In the genomic region with DNA sequence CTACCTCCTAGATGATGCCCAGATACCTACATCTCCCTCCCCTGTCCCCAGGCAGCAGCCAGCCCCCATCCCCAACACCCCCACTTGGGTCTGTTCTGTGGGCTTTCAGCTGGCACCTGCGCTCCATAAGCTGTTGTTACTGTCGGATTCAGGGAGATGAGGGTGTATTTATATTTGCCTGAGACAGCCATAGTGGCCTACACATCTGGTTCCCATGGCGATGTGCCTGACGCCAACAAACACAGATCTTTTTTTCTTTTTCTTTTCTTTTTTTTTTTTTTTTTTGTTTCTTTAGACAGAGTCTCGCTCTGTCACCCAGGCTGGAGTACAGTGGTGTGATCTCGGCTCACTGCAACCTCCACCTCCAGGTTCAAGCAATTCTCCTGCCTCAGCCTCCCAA, we compare ENCODE assay signal across 17 cellular contexts.
DNase-seq lines count a peak whose midpoint lies in the region; ATAC-seq, FAIRE-seq and TF ChIP-seq lines count a peak whose summit lies in the region.
"Had no signal": no experiment of that assay in that cellular context is flagged by ENCODE, and none has a peak within 500 bp of the region (broad histone marks: within the 10 kb centered on the region; RNA-seq: fewer than 3 reads in every experiment).

No MANE protein-coding gene starts in this region.

- no peak overlapping the region for H3K4me3 Mint-ChIP-seq in endothelial cell (ENCODE audit: unreplicated experiment)
- no peak overlapping the region for H3K4me3 Mint-ChIP-seq in nephron progenitor cell
- H3K4me3 Mint-ChIP-seq in naive thymus-derived CD8-positive, alpha-beta T cell: no peak overlapping the region
- H3K4me3 Mint-ChIP-seq: CD14-positive monocyte; CD8-positive, alpha-beta T cell; H9; IgD-negative memory B cell had no signal

- H3K79me2 ChIP-seq in SK-N-SH (ENCODE audit: insufficient read depth): no peaks in the 10 kb centered on the region

- ATAC-seq in SK-N-SH treated with all-trans-retinoic acid at 6 μM for 48 hours: no peak
- no peak for ATAC-seq in naive thymus-derived CD8-positive, alpha-beta T cell
- ATAC-seq in GM19397 (IDR thresholded peaks at IDR 0.05; ENCODE audit: unreplicated experiment): no peak
- ATAC-seq: A549; CD8-positive, alpha-beta T cell had no signal

- peaks cover 47% of the 10 kb centered on the region for H3K36me3 Mint-ChIP-seq in endothelial cell (ENCODE audit: low read depth, unreplicated experiment)
- peaks cover 26% of the 10 kb centered on the region for H3K36me3 Mint-ChIP-seq in nephron progenitor cell (ENCODE audit: low read depth)
- H3K36me3 Mint-ChIP-seq in naive thymus-derived CD8-positive, alpha-beta T cell: peaks cover 0 to 4% (median 0%) of the 10 kb centered on the region in 3 donors
- H3K36me3 Mint-ChIP-seq: CD8-positive, alpha-beta T cell had no signal

- no peak for TF ChIP-seq RAD21 in SK-N-SH (IDR thresholded peaks at IDR 0.05; ENCODE audit: low read length)

- H3K4me1 ChIP-seq in SK-N-SH (ENCODE audit: control insufficient read depth in 1 of 2, insufficient read depth in 2 of 2, low read depth in 1 of 2, low read length in 1 of 2): peaks cover 0 to 4% of the 10 kb centered on the region in 2 experiments; a peak in 1 of 4 replicates
- H3K4me1 ChIP-seq: A549 had no signal

- peaks cover 15% of the 10 kb centered on the region for H3K27me3 Mint-ChIP-seq in endothelial cell (ENCODE audit: unreplicated experiment)
- no peaks in the 10 kb centered on the region for H3K27me3 Mint-ChIP-seq in nephron progenitor cell (ENCODE audit: low read depth, poor library complexity)
- H3K27me3 Mint-ChIP-seq in naive thymus-derived CD8-positive, alpha-beta T cell: no peaks in the 10 kb centered on the region
- H3K27me3 Mint-ChIP-seq: IgD-negative memory B cell had no signal

- no peaks in the 10 kb centered on the region for H3K9me3 Mint-ChIP-seq in endothelial cell (ENCODE audit: unreplicated experiment)
- no peaks in the 10 kb centered on the region for H3K9me3 Mint-ChIP-seq in nephron progenitor cell
- no peaks in the 10 kb centered on the region for H3K9me3 Mint-ChIP-seq in naive thymus-derived CD8-positive, alpha-beta T cell
- H3K9me3 Mint-ChIP-seq: CD8-positive, alpha-beta T cell; H9; IgD-negative memory B cell had no signal

- H4K20me1 ChIP-seq in SK-N-SH (ENCODE audit: insufficient read depth): no peaks in the 10 kb centered on the region

- TF ChIP-seq CTCF in SK-N-SH (IDR thresholded peaks at IDR 0.05) (no peak), endothelial cell (IDR thresholded peaks at IDR 0.05; ENCODE audit: unreplicated experiment) (no peak), nephron progenitor cell (IDR thresholded peaks at IDR 0.05) (no peak)

- H3K27ac ChIP-seq in SK-N-SH (ENCODE audit: low read depth in 2 of 2, low read length in 1 of 2): no peak overlapping the region
- H3K27ac ChIP-seq: A549 had no signal

- no peaks in the 10 kb centered on the region for H3K9me2 ChIP-seq in SK-N-SH

- POLR2A ChIA-PET in SK-N-SH (lab: Yijun Ruan, JAX): interaction anchor here (0.6 kb wide), 1 partner anchor 71 kb away, joined by 4 read pairs; no protein-coding TSS in a partner anchor
- POLR2A ChIA-PET in naive thymus-derived CD8-positive, alpha-beta T cell (lab: Charles Lee): interaction anchor here (0.7 kb wide), 1 partner anchor 70 kb away, joined by 4 read pairs; no protein-coding TSS in a partner anchor

- no peak for TF ChIP-seq EP300 in SK-N-SH (IDR thresholded peaks at IDR 0.05; ENCODE audit: borderline replicate concordance in 1 of 2, low read depth in 1 of 2, low read length in 1 of 2)

- no peak overlapping the region for H3K4me2 ChIP-seq in SK-N-SH
- H3K4me2 ChIP-seq: A549 had no signal

- no peak overlapping the region for H3K4me3 ChIP-seq in SK-N-SH (ENCODE audit: low read depth in 2 of 2, low read length in 1 of 2)
- H3K4me3 ChIP-seq: A549 had no signal

- H3K4me1 Mint-ChIP-seq in endothelial cell (ENCODE audit: unreplicated experiment) (peaks cover 18% of the 10 kb centered on the region), nephron progenitor cell (peaks cover 23% of the 10 kb centered on the region)
- no peaks in the 10 kb centered on the region for H3K4me1 Mint-ChIP-seq in naive thymus-derived CD8-positive, alpha-beta T cell
- H3K4me1 Mint-ChIP-seq: CD14-positive monocyte had no signal

- CTCF ChIA-PET in SK-N-SH (lab: Yijun Ruan, JAX): interaction anchor here (0.8 to 3.3 kb wide), 2 partner anchors 39 to 73 kb away, joined by 3 to 12 read pairs; a partner anchor contains a TSS

- DNase-seq in SK-N-SH (peak; percentile 15), LHCN-M2 (ENCODE audit: low read depth) (peak; percentile 16), endothelial cell (ENCODE audit: low spot score) (no peak), nephron progenitor cell (no peak), frontal cortex (ENCODE audit: low spot score in 2 of 2) (no peak)
- no peak for DNase-seq in naive thymus-derived CD8-positive, alpha-beta T cell
- DNase-seq: CD8-positive, alpha-beta T cell; COR-L47; DMS153; GOT3; H9 had no signal

- no peak for FAIRE-seq in frontal cortex (lab: Jason Lieb, UNC)
- FAIRE-seq: A549, D721Med had no signal

- peaks cover 0 to 48% of the 10 kb centered on the region in 2 experiments for H3K36me3 ChIP-seq in SK-N-SH (replicated peaks in 1 of 2; ENCODE audit: control insufficient read depth in 1 of 2, insufficient read depth in 2 of 2, low read length in 1 of 2)

- no peaks in the 10 kb centered on the region for H3K9me3 ChIP-seq in SK-N-SH
- H3K9me3 ChIP-seq: A549 had no signal

- H3K27me3 ChIP-seq in SK-N-SH (ENCODE audit: insufficient read depth): no peaks in the 10 kb centered on the region

- no peak overlapping the region for H2AFZ ChIP-seq in SK-N-SH (ENCODE audit: low read depth)

- WGBS in SK-N-SH (ENCODE audit: low lambda C conversion rate): 95% methylated on average over 6 of the region's 6 CpGs

- no peak overlapping the region for H3K9ac ChIP-seq in SK-N-SH

- H3F3A ChIP-seq in SK-N-SH (replicated peaks; ENCODE audit: insufficient read depth): peaks cover 14% of the 10 kb centered on the region

- H3K27ac Mint-ChIP-seq in endothelial cell (ENCODE audit: unreplicated experiment): peak overlapping the region; percentile 57
- H3K27ac Mint-ChIP-seq in nephron progenitor cell: peak overlapping the region; percentile 42
- no peak overlapping the region for H3K27ac Mint-ChIP-seq in naive thymus-derived CD8-positive, alpha-beta T cell
- H3K27ac Mint-ChIP-seq: CD8-positive, alpha-beta T cell; H9; IgD-negative memory B cell had no signal

TF ChIP-seq in SK-N-SH, 30 proteins besides CTCF, POLR2A, EP300 and RAD21 (continues in another document):
- no peak for TF ChIP-seq RFX5 (IDR thresholded peaks at IDR 0.05; ENCODE audit: low read length)
- no peak for TF ChIP-seq FOXJ3 (CRISPR knock-in tag; IDR thresholded peaks at IDR 0.05)
- no peak for TF ChIP-seq YY1 (IDR thresholded peaks at IDR 0.05; ENCODE audit: low read depth)
- TF ChIP-seq, protein P1, sequence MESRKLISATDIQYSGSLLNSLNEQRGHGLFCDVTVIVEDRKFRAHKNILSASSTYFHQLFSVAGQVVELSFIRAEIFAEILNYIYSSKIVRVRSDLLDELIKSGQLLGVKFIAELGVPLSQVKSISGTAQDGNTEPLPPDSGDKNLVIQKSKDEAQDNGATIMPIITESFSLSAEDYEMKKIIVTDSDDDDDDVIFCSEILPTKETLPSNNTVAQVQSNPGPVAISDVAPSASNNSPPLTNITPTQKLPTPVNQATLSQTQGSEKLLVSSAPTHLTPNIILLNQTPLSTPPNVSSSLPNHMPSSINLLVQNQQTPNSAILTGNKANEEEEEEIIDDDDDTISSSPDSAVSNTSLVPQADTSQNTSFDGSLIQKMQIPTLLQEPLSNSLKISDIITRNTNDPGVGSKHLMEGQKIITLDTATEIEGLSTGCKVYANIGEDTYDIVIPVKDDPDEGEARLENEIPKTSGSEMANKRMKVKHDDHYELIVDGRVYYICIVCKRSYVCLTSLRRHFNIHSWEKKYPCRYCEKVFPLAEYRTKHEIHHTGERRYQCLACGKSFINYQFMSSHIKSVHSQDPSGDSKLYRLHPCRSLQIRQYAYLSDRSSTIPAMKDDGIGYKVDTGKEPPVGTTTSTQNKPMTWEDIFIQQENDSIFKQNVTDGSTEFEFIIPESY (IDR thresholded peaks at IDR 0.05; ENCODE audit: borderline replicate concordance, low read depth): no peak
- no peak for TF ChIP-seq TCF12 (IDR thresholded peaks at IDR 0.05)
- no peak for TF ChIP-seq MEF2A (IDR thresholded peaks at IDR 0.05; ENCODE audit: borderline replicate concordance, low read depth)
- TF ChIP-seq NFIC (IDR thresholded peaks at IDR 0.05; ENCODE audit: borderline replicate concordance): no peak
- TF ChIP-seq RCOR1 (IDR thresholded peaks at IDR 0.05; ENCODE audit: low read length): no peak
- TF ChIP-seq POLR2AphosphoS5 (IDR thresholded peaks at IDR 0.05; ENCODE audit: low read depth, low read length): no peak
- no peak for TF ChIP-seq TAF1 (IDR thresholded peaks at IDR 0.05; ENCODE audit: borderline replicate concordance, low read depth, low read length)

TF ChIP-seq in SK-N-SH treated with all-trans-retinoic acid at 6 μM for 48 hours, 23 proteins besides CTCF, POLR2A, EP300 and RAD21 (continues in another document):
- TF ChIP-seq ZNF8 (CRISPR knock-in tag; IDR thresholded peaks at IDR 0.05): no peak
- TF ChIP-seq ESRRG (CRISPR knock-in tag; IDR thresholded peaks at IDR 0.05): no peak
- TF ChIP-seq, protein P2, sequence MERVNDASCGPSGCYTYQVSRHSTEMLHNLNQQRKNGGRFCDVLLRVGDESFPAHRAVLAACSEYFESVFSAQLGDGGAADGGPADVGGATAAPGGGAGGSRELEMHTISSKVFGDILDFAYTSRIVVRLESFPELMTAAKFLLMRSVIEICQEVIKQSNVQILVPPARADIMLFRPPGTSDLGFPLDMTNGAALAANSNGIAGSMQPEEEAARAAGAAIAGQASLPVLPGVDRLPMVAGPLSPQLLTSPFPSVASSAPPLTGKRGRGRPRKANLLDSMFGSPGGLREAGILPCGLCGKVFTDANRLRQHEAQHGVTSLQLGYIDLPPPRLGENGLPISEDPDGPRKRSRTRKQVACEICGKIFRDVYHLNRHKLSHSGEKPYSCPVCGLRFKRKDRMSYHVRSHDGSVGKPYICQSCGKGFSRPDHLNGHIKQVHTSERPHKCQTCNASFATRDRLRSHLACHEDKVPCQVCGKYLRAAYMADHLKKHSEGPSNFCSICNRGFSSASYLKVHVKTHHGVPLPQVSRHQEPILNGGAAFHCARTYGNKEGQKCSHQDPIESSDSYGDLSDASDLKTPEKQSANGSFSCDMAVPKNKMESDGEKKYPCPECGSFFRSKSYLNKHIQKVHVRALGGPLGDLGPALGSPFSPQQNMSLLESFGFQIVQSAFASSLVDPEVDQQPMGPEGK (CRISPR knock-in tag; IDR thresholded peaks at IDR 0.05; ENCODE audit: borderline replicate concordance): no peak
- no peak for TF ChIP-seq TOX (CRISPR knock-in tag; IDR thresholded peaks at IDR 0.05; ENCODE audit: borderline replicate concordance)
- no peak for TF ChIP-seq ZNF565 (CRISPR knock-in tag; conservative IDR thresholded peaks at IDR 0.05; ENCODE audit: low read depth)
- no peak for TF ChIP-seq RARB (CRISPR knock-in tag; IDR thresholded peaks at IDR 0.05)
- no peak for TF ChIP-seq ZC3H10 (CRISPR knock-in tag; IDR thresholded peaks at IDR 0.05)
- TF ChIP-seq PPARA (CRISPR knock-in tag; IDR thresholded peaks at IDR 0.05; ENCODE audit: borderline replicate concordance): no peak
- TF ChIP-seq ZFP30 (CRISPR knock-in tag; IDR thresholded peaks at IDR 0.05): no peak
- no peak for TF ChIP-seq CSDC2 (CRISPR knock-in tag; IDR thresholded peaks at IDR 0.05)
- TF ChIP-seq SNAI2 (CRISPR knock-in tag; IDR thresholded peaks at IDR 0.05): no peak

Comparison
In these comparisons a context has a peak if more than half of its experiments do, and no peak if none do; other contexts are left out.
1. DNase-seq: peak in SK-N-SH (single experiment) and LHCN-M2 (single experiment); none in endothelial cell (single experiment), nephron progenitor cell (single experiment), naive thymus-derived CD8-positive, alpha-beta T cell (0 of 10) and frontal cortex (0 of 2).
2. H3K27ac Mint-ChIP-seq: peak in endothelial cell (single experiment) and nephron progenitor cell (single experiment); none in naive thymus-derived CD8-positive, alpha-beta T cell (0 of 10).